Comparison of ENCODE assay signal across 20 cellular contexts in the genomic region with DNA sequence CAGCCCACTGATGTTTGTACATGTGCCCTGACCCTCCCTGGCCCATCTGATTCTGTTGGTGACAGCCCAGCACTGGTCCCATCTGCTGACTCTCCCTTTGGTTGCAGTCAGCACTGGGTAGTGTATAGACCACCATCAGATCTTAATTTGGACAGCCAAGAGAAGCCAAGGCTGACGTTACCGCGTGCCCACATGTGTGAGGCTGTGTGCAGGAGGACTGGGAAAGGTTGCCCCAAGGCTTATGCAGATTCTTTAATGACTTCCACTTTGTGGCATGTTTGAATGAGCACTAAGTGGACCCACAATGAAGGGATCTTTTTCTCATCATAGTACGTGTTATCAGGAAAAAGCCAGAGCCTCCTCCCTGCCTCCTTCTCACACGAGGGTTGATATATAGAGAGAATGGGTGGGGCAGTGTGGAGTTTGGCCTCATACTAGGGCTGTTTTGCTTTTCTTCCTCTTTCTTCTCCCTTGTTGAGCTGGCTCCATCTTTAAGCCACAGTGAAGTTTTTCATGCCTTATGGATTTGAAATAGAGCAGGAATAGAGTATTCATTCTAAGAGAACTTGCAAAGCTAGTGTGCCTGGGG.
"Had no signal": no experiment of that assay in that cellular context is flagged by ENCODE, and none has a peak within 500 bp of the region (broad histone marks: within the 10 kb centered on the region; RNA-seq: fewer than 3 reads in every experiment).

No MANE protein-coding gene starts in this region.

- H3K4me2 ChIP-seq: hepatocyte, neural progenitor cell, SK-N-SH had no signal

- H3K27ac ChIP-seq: hepatocyte, neural progenitor cell, psoas muscle, suprapubic skin, upper lobe of left lung, VCaP had no signal

- H3K27me3 ChIP-seq: hepatocyte, suprapubic skin, upper lobe of left lung had no signal

- H3K9me3 ChIP-seq: esophagus squamous epithelium, psoas muscle, SK-N-SH, suprapubic skin, upper lobe of left lung had no signal

- DNase-seq: activated CD4-positive, alpha-beta T cell treated with anti-CD3 and anti-CD28 coated beads, Interleukin-2, amount 50 U/mL, for 1 hour; activated CD4-positive, CD25-positive, alpha-beta regulatory T cell treated with anti-CD3 and anti-CD28 coated beads, Interleukin-2, amount 50 U/mL, for 72 hours; activated CD8-positive, alpha-beta memory T cell treated with anti-CD3 and anti-CD28 coated beads for 24 hours; activated CD8-positive, alpha-beta memory T cell treated with anti-CD3 and anti-CD28 coated beads, Interleukin-2, amount 50 U/mL, for 48 hours; activated gamma-delta T cell; activated T-cell treated with anti-CD3 and anti-CD28 coated beads, Interleukin-2, amount 50 U/mL, for 48 hours; dermis blood vessel endothelial cell; effector memory CD4-positive, alpha-beta T cell; esophagus squamous epithelium; midbrain; psoas muscle; SK-N-SH; stimulated activated CD4-positive, alpha-beta T cell treated with anti-CD3 and anti-CD28 coated beads, Interleukin-2, amount 100 ng/mL, for 48 hours; stimulated activated naive CD8-positive, alpha-beta T cell treated with anti-CD3 and anti-CD28 coated beads, Interleukin-15, amount 100 ng/mL, for 72 hours; T-cell; upper lobe of left lung had no signal

- H3K4me3 ChIP-seq: esophagus squamous epithelium, hepatocyte, neural progenitor cell, psoas muscle, suprapubic skin, upper lobe of left lung had no signal

- H2AFZ ChIP-seq: hepatocyte, neural progenitor cell had no signal

- H3K9ac ChIP-seq: neural progenitor cell, SK-N-SH had no signal

- H3K36me3 ChIP-seq: esophagus squamous epithelium, neural progenitor cell, upper lobe of left lung had no signal

- ATAC-seq: stimulated activated naive CD8-positive, alpha-beta T cell treated with anti-CD3 and anti-CD28 coated beads, Interleukin-15, amount 100 ng/mL, for 72 hours; T-cell had no signal
